In the genomic region with DNA sequence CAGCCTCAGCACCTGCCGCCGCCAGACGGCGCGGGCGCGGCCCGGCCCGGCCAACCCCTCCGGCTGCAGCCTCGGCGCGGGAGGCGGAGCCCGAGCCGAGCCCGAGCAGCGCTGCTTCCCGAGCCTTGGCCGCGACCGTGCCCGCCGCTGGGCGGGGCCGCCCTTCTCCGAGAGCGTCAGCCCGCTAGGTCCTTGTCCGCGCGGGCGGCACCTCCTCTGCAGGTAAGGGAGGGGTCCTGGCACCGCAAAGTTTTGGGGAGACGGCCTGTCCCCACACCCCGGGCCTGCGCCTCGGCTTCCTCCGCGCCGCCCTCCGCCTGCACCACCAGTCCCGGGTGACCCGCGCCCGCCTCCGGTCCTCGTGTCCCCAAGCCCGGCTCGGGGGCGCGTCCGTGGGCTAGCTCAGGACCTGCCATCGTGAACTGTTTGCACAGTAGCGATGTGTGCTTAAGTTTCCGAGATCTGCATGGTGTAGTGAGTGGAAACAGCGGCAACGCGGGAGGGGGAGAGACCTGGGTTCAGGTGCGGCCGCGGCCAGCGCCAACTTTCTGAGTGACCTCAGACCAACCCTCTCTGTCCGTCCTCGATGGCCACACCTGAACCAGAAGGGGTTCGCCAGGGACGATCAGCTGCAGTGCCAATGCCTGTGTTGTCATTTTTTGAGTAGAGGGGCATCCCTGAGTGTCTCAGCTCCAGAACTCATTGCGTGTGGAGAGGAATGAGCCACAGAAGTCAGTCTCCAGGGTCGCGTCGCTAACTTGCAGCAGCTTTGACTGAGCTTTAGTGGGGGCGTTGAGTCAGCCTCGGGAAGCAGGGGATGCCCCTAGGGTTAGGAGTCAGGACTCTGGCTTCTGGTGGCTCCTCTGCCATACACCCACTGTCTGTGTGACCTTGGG, we compare ENCODE assay signal across 8 cellular contexts. TPM values are rescaled to one million over a fixed set of nuclear protein-coding genes. Genes with fewer than 3 reads are reported as not detected.
A peak's percentile ranks its signal among the peaks of the same experiment; 100 is the strongest.
DNase-seq lines count a peak whose midpoint lies in the region; ATAC-seq and TF ChIP-seq lines count a peak whose summit lies in the region.

A gene with protein sequence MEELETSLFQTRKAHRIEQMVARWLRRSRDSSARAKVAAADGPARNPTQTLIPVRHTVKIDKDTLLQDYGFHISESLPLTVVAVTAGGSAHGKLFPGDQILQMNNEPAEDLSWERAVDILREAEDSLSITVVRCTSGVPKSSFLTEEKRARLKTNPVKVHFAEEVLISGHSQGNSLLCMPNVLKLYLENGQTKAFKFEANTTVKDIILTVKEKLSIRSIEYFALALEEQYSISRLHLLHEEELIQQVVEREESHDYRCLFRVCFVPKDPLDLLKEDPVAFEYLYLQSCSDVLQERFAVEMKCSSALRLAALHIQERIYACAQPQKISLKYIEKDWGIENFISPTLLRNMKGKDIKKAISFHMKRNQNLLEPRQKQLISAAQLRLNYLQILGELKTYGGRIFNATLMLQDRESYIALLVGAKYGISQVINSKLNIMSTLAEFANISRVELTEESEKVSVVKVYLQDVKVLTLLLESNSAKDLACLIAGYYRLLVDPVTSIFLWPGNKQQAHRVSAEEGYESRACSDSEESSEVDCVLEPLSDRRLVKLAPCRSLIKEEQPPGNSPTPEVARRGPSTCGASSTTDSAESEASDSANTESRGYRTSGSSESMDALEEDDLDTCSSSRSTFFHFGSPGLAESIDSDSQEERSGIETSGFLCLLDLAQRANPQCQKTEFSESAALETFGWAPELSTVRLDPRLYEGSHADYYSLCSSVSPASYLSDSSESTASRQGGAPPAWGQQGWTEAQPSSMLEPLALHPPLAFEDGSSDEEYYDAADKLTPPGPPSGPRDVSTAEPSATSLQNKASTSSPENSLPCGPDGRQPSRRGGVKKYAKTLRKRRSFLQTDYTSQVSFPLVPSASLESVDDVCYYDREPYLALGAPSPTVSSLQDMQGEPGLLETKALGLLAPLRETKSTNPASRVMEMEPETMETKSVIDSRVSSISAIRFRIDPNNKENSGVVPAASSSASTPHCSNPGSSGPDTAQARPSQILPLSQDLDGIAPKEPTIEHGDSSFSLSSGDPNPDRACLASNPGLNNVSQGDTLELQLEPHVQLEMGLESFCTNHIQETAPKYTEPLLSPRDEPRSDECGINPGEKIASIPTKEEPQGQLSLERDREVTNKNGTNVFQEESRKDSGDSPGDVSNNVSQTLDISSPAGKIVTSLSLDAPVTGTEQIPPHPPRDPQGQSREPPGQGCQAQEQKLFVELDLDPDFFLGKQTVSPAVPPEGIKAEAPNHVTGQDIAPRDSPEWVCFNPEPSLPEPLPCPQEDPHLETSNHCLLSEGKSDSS (N-terminal part only) (plus strand): TSS at position 82 of the 896 bp plus-strand sequence. CDS start 41,688 bp downstream, outside the sequence.

- H3K4me1 Mint-ChIP-seq in endodermal cell = peaks cover 21% of the 10 kb centered on the region

- intact Hi-C loops in mucosa of descending colon (cut with DNase I, micrococcal nuclease) = no loop called here

- H3K27me3 ChIP-seq in endodermal cell (ENCODE audit: control insufficient read depth, insufficient read depth, low read length, poor library complexity, severe bottlenecking) = peaks cover 91% of the 10 kb centered on the region

- peaks cover 7% of the 10 kb centered on the region for H3K4me1 ChIP-seq in endodermal cell (ENCODE audit: control insufficient read depth, insufficient read depth, low read length)
- peaks cover 7% of the 10 kb centered on the region for H3K4me1 ChIP-seq in mucosa of descending colon (ENCODE audit: low read depth)

- H3K9me3 ChIP-seq in endodermal cell (ENCODE audit: control insufficient read depth, low read length) (no peaks in the 10 kb centered on the region), mucosa of descending colon (no peaks in the 10 kb centered on the region)

- no peaks in the 10 kb centered on the region for H3K36me3 ChIP-seq in endodermal cell (ENCODE audit: control insufficient read depth, insufficient read depth, low read length)
- H3K36me3 ChIP-seq in mucosa of descending colon (ENCODE audit: low read depth) = no peaks in the 10 kb centered on the region

- ATAC-seq in GM18498 (IDR thresholded peaks at IDR 0.05; ENCODE audit: unreplicated experiment) (peak; percentile 93), HG02973 (IDR thresholded peaks at IDR 0.05; ENCODE audit: unreplicated experiment) (peak; percentile 69), mucosa of descending colon (peak; percentile 99)

- H3K4me3 ChIP-seq in endodermal cell (ENCODE audit: low read length) = peak within 1 kb of the TSS; percentile 80
- H3K4me3 ChIP-seq in mucosa of descending colon = no peak within 1 kb of the TSS

- WGBS in endodermal cell (ENCODE audit: insufficient coverage in 1 of 2, insufficient read length in 1 of 2), 2 experiments = 3 to 4% methylated on average over 14 to 73 of the region's 73 CpGs

- H3K27ac ChIP-seq in 22Rv1 (no peak within 1 kb of the TSS), endodermal cell (ENCODE audit: low read depth, low read length) (no peak within 1 kb of the TSS)

- H3K9ac ChIP-seq in endodermal cell (ENCODE audit: extremely low read depth, low read length, poor library complexity, severe bottlenecking) = no peak within 1 kb of the TSS

- no peak within 1 kb of the TSS for H3K27ac Mint-ChIP-seq in endodermal cell

- peak; percentile 55; the same call in 1 of the 2 replicates for TF ChIP-seq CTCF in 22Rv1 (IDR thresholded peaks at IDR 0.05)
- TF ChIP-seq CTCF in endodermal cell (conservative IDR thresholded peaks at IDR 0.05) = no peak
- no peak for TF ChIP-seq CTCF in mucosa of descending colon (IDR thresholded peaks at IDR 0.05)

- no peaks in the 10 kb centered on the region for H3K9me3 Mint-ChIP-seq in endodermal cell

- H3K4me3 Mint-ChIP-seq in endodermal cell = peak within 1 kb of the TSS; percentile 59

- H3K36me3 Mint-ChIP-seq in endodermal cell (ENCODE audit: low read depth) = no peaks in the 10 kb centered on the region

- peaks cover 89% of the 10 kb centered on the region for H3K27me3 Mint-ChIP-seq in endodermal cell (ENCODE audit: insufficient read depth)

- peak; percentile 31 for DNase-seq in NCI-H226
- peak; percentile 80 for DNase-seq in activated CD8-positive, alpha-beta memory T cell treated with anti-CD3 and anti-CD28 coated beads for 24 hours
- peak; percentile 91 for DNase-seq in endodermal cell
- peak; percentile 73 to 86 (median 78) for DNase-seq in mucosa of descending colon
- DNase-seq in stimulated activated CD8-positive, alpha-beta memory T cell treated with anti-CD3 and anti-CD28 coated beads, Interleukin-7, amount 100 ng/mL, for 48 hours (ENCODE audit: extremely low read depth in 1 of 2, low read depth in 1 of 2) = peak; percentile 11 to 22

RNA-seq across cellular contexts. Expression of the gene that starts here (rescaled TPM):
- total RNA-seq in endodermal cell (under 1 TPM; 0.33 to 0.55 TPM), mucosa of descending colon (1 to 10 TPM in 1 of 3 donors, under 1 TPM in 1, not detected in 1; 0.09 to 1.1 TPM)
- polyA plus RNA-seq in endodermal cell (2013, experiment 1 of 2) = 0.50 TPM
- polyA plus RNA-seq in endodermal cell (2013, experiment 2 of 2) = 0.41 TPM

Comparison
In these comparisons a context has a peak if more than half of its experiments do, and no peak if none do; other contexts are left out.
1. Peak in DNase-seq and H3K4me3 ChIP-seq in endodermal cell; RNA of the gene not detected or under 1 TPM.
2. DNase-seq: peak in every context shown above with its lines; median percentile 91 in endodermal cell; 80 in activated CD8-positive, alpha-beta memory T cell treated with anti-CD3 and anti-CD28 coated beads for 24 hours; 78 in mucosa of descending colon; 31 in NCI-H226; 16 in stimulated activated CD8-positive, alpha-beta memory T cell treated with anti-CD3 and anti-CD28 coated beads, Interleukin-7, amount 100 ng/mL, for 48 hours.